In genomic region chr22:50198624-50199017, GRCh38 we compare ENCODE assay signal across 31 cellular contexts.
"Had no signal": no experiment of that assay in that cellular context is flagged by ENCODE, and none has a peak within 500 bp of the region (broad histone marks: within the 10 kb centered on the region; RNA-seq: fewer than 3 reads in every experiment).

No MANE protein-coding gene starts in this region.

- H3K4me3 ChIP-seq: breast epithelium, lung, pancreas, prostate gland, stomach, thyroid gland, upper lobe of left lung had no signal

- H3K4me1 ChIP-seq: breast epithelium had no signal

- H3K4me2 ChIP-seq: smooth muscle cell had no signal

- H3K36me3 Mint-ChIP-seq: activated naive CD4-positive, alpha-beta T cell treated with anti-CD3 and anti-CD28 coated beads, Interleukin-2, amount 50 U/mL, for 24 hours had no signal

- DNase-seq: activated CD4-positive, alpha-beta T cell treated with anti-CD3 and anti-CD28 coated beads for 48 hours; activated CD4-positive, alpha-beta T cell treated with anti-CD3 and anti-CD28 coated beads, Interleukin-2, amount 50 U/mL, for 48 hours; activated CD8-positive, alpha-beta memory T cell treated with anti-CD3 and anti-CD28 coated beads for 24 hours; activated gamma-delta T cell; activated naive CD8-positive, alpha-beta T cell treated with anti-CD3 and anti-CD28 coated beads, Interleukin-2, amount 50 U/mL, for 24 hours; activated T-cell treated with anti-CD3 and anti-CD28 coated beads, Interleukin-2, amount 50 U/mL, for 1 hour; central memory CD4-positive, alpha-beta T cell; endodermal cell; foreskin keratinocyte; left ventricle myocardium inferior; mesendoderm; retina; stimulated activated CD4-positive, alpha-beta T cell treated with anti-CD3 and anti-CD28 coated beads, Interleukin-1b, Interleukin-23, amount 100 ng/mL, for 48 hours; stimulated activated CD4-positive, alpha-beta T cell treated with anti-CD3 and anti-CD28 coated beads, Interleukin-4, amount 100 ng/mL, for 4 hours; stimulated activated CD8-positive, alpha-beta memory T cell treated with anti-CD3 and anti-CD28 coated beads, Interleukin-4, amount 100 ng/mL, for 48 hours; stimulated activated naive B cell treated with anti-CD40 and anti-IgM and Interleukin-4, amounts not matched to agents 10 μg/mL and 1 μg/mL and 100 μg/mL, for 72 hours; stomach; T-helper 1 cell; T-helper 9 cell; thyroid gland had no signal

- H3K27ac ChIP-seq: breast epithelium, foreskin keratinocyte, left ventricle myocardium inferior, pancreas, stomach, thyroid gland, upper lobe of left lung, VCaP had no signal

- H3K27me3 ChIP-seq: breast epithelium, foreskin keratinocyte, pancreas, stomach, thyroid gland, upper lobe of left lung had no signal

- H3K9me3 Mint-ChIP-seq: activated naive CD4-positive, alpha-beta T cell treated with anti-CD3 and anti-CD28 coated beads, Interleukin-2, amount 50 U/mL, for 24 hours; activated naive CD8-positive, alpha-beta T cell treated with anti-CD3 and anti-CD28 coated beads, Interleukin-2, amount 50 U/mL, for 24 hours; nephron; stimulated activated naive B cell treated with anti-CD40 and anti-IgM and Interleukin-4, amounts not matched to agents 10 μg/mL and 1 μg/mL and 100 μg/mL, for 72 hours had no signal

- H3K36me3 ChIP-seq: breast epithelium had no signal

- H3K27ac Mint-ChIP-seq: activated naive CD4-positive, alpha-beta T cell treated with anti-CD3 and anti-CD28 coated beads, Interleukin-2, amount 50 U/mL, for 24 hours; activated naive CD8-positive, alpha-beta T cell treated with anti-CD3 and anti-CD28 coated beads, Interleukin-2, amount 50 U/mL, for 24 hours; nephron had no signal

- H3K4me3 Mint-ChIP-seq: activated naive CD8-positive, alpha-beta T cell treated with anti-CD3 and anti-CD28 coated beads, Interleukin-2, amount 50 U/mL, for 24 hours; endodermal cell had no signal

- ATAC-seq: activated CD4-positive, CD25-positive, alpha-beta regulatory T cell treated with anti-CD3 and anti-CD28 coated beads, Interleukin-2, amount 50 U/mL, for 24 hours; activated naive CD8-positive, alpha-beta T cell treated with anti-CD3 and anti-CD28 coated beads, Interleukin-2, amount 50 U/mL, for 24 hours; esophagus mucosa; foreskin keratinocyte; pancreas; stimulated activated naive B cell treated with anti-CD40 and anti-IgM and Interleukin-4, amounts not matched to agents 10 μg/mL and 1 μg/mL and 100 μg/mL, for 72 hours had no signal

- H3K9me3 ChIP-seq: breast epithelium, left ventricle myocardium inferior, pancreas, prostate gland, stomach, thyroid gland, upper lobe of left lung had no signal
